In the genomic region with DNA sequence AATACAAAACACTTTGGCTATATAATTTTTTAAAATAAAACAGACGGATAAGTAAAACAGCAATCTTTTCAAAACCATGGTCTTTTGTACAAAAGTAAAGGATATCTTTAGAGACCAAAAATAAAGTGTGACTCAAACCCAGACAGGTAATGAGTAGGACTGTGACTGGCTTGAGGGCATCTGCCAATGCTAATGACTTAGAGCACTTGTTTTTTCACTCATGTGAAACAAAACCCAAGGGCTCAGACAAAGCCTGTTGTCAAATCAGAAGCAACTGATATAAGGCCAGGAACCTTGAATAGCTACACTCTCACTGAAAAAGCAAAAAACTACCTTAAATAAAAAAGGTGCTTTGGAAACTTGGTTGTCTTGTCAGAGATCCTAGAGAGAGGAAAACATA, we compare ENCODE assay signal across 12 cellular contexts.
A peak's percentile ranks its signal among the peaks of the same experiment; 100 is the strongest.
DNase-seq lines count a peak whose midpoint lies in the region; ATAC-seq, FAIRE-seq and TF ChIP-seq lines count a peak whose summit lies in the region.
"Had no signal": no experiment of that assay in that cellular context is flagged by ENCODE, and none has a peak within 500 bp of the region (broad histone marks: within the 10 kb centered on the region; RNA-seq: fewer than 3 reads in every experiment).

No MANE protein-coding gene starts in this region.

- H3K27me3 ChIP-seq in GM06990 (replicated peaks; ENCODE audit: control insufficient read depth, insufficient read depth, low read length) (no peaks in the 10 kb centered on the region), Caco-2 (replicated peaks; ENCODE audit: control insufficient read depth, insufficient read depth, low read length) (no peaks in the 10 kb centered on the region)
- H3K27me3 ChIP-seq: hepatocyte had no signal

- TF ChIP-seq CTCF in GM06990 (IDR thresholded peaks at IDR 0.05; ENCODE audit: insufficient read depth, low read length, poor library complexity, severe bottlenecking) (no peak), Caco-2 (IDR thresholded peaks at IDR 0.05; ENCODE audit: insufficient read depth in 1 of 2, low read depth in 1 of 2, low read length in 1 of 2, severe bottlenecking in 1 of 2, unreplicated experiment in 1 of 2) (no peak), lower leg skin (IDR thresholded peaks at IDR 0.05) (no peak)

- POLR2A ChIA-PET in Caco-2 (lab: Charles Lee), result no interaction called here

- H3K9me3 Mint-ChIP-seq in Caco-2 (ENCODE audit: unreplicated experiment), result no peaks in the 10 kb centered on the region
- H3K9me3 Mint-ChIP-seq: IgD-negative memory B cell had no signal

- TF ChIP-seq POLR2A in lower leg skin (IDR thresholded peaks at IDR 0.05), result no peak

- intact Hi-C loops in Caco-2 (cut with micrococcal nuclease; ENCODE audit: unreplicated experiment) (no loop called here), lower leg skin (cut with DNase I; ENCODE audit: low total_unique reads) (no loop called here)

- CTCF ChIA-PET in Caco-2 (lab: Charles Lee), result interaction anchor here (0.6 kb wide), 1 partner anchor 200 kb away, joined by 3 read pairs; no protein-coding TSS in a partner anchor

- no peak overlapping the region for H3K27ac Mint-ChIP-seq in Caco-2 (ENCODE audit: unreplicated experiment)
- H3K27ac Mint-ChIP-seq: IgD-negative memory B cell had no signal

- no peaks in the 10 kb centered on the region for H3K9me3 ChIP-seq in Caco-2

- DNase-seq in GM06990 (ENCODE audit: extremely low read depth, insufficient read length) (peak; percentile 73), GM19239 (ENCODE audit: insufficient read length, low spot score) (no peak), occipital lobe (lab: John Stamatoyannopoulos, UW) (no peak), NCI-H1092 treated with DMSO at 0.1 percent for 48 hours (lab: John Stamatoyannopoulos, UW) (no peak), Caco-2 (no peak), lower leg skin (ENCODE audit: low spot score in 2 of 2) (no peak)
- DNase-seq: cortex of kidney, NCI-H748 treated with DMSO at 0.1 percent for 48 hours had no signal

- H3K36me3 Mint-ChIP-seq in Caco-2 (ENCODE audit: insufficient read depth, unreplicated experiment), result no peaks in the 10 kb centered on the region

- ATAC-seq in HG02763 (IDR thresholded peaks at IDR 0.05; ENCODE audit: unreplicated experiment) (peak; percentile 97), HG03558 (IDR thresholded peaks at IDR 0.05; ENCODE audit: extremely low read depth, unreplicated experiment) (peak; percentile 97)

- 91 to 92% methylated on average over 1 of the region's 1 CpG for WGBS in lower leg skin, 2 donors

- no peaks in the 10 kb centered on the region for H3K27me3 Mint-ChIP-seq in Caco-2 (ENCODE audit: insufficient read depth, unreplicated experiment)
- H3K27me3 Mint-ChIP-seq: IgD-negative memory B cell had no signal

- peaks cover 2% of the 10 kb centered on the region; the same call in 1 of the 2 replicates for H3K4me1 ChIP-seq in Caco-2

- FAIRE-seq in GM19239 (lab: Jason Lieb, UNC), result peak; percentile 53

- no peak overlapping the region for H3K4me3 Mint-ChIP-seq in Caco-2 (ENCODE audit: unreplicated experiment)
- H3K4me3 Mint-ChIP-seq: IgD-negative memory B cell had no signal

- H3K36me3 ChIP-seq in GM06990 (ENCODE audit: control insufficient read depth, insufficient read depth, low read length) (no peaks in the 10 kb centered on the region), Caco-2 (ENCODE audit: control insufficient read depth, insufficient read depth, low read length) (no peaks in the 10 kb centered on the region)

- peaks cover under 1% of the 10 kb centered on the region for H3K4me1 Mint-ChIP-seq in Caco-2 (ENCODE audit: low read depth, unreplicated experiment)

- H3K4me3 ChIP-seq in GM06990 (replicated peaks; ENCODE audit: low read depth, low read length), result no peak overlapping the region
- no peak overlapping the region for H3K4me3 ChIP-seq in Caco-2 (ENCODE audit: low read depth, low read length)
- H3K4me3 ChIP-seq in lower leg skin (ENCODE audit: low read depth, poor library complexity, severe bottlenecking), result no peak overlapping the region
- H3K4me3 ChIP-seq: hepatocyte had no signal

- BruUV-seq in Caco-2 (replicated peaks; lab: Mats Ljungman, UMichigan), result no TSS peak
